ENCODE assay signal across 8 cellular contexts in genomic region chr14:30443368-30444007, GRCh38.
DNase-seq lines count a peak whose midpoint lies in the region; ATAC-seq and TF ChIP-seq lines count a peak whose summit lies in the region.

No MANE protein-coding gene starts in this region.

- H3K36me3 ChIP-seq in GM23248 (ENCODE audit: low read depth) = no peaks in the 10 kb centered on the region

- no peaks in the 10 kb centered on the region for H4K20me1 ChIP-seq in GM23248 (ENCODE audit: insufficient read depth)

- H3K9ac ChIP-seq in GM23248 = no peak overlapping the region

- H3F3A ChIP-seq in GM23248 (ENCODE audit: insufficient read depth) = no peaks in the 10 kb centered on the region

- no peak overlapping the region for H3K4me3 ChIP-seq in GM23248
- H3K4me3 ChIP-seq in dorsolateral prefrontal cortex = no peak overlapping the region
- H3K4me3 ChIP-seq in retinal pigment epithelial cell (ENCODE audit: low read length) = no peak overlapping the region

- H2AFZ ChIP-seq in GM23248 = no peak overlapping the region

- TF ChIP-seq CTCF in dorsolateral prefrontal cortex (IDR thresholded peaks at IDR 0.05 in 54 of 56, conservative IDR thresholded peaks at IDR 0.05 in 2 of 56; ENCODE audit: low read depth in 1 of 56, partially characterized antibody in 56 of 56) = peak; percentile 31 to 79 (median 62)
- TF ChIP-seq CTCF in retinal pigment epithelial cell (conservative IDR thresholded peaks at IDR 0.05; ENCODE audit: low read depth, low read length) = peak; percentile 73

- ATAC-seq in GM18861 (IDR thresholded peaks at IDR 0.05; ENCODE audit: unreplicated experiment) (no peak), HG02642 (IDR thresholded peaks at IDR 0.05; ENCODE audit: poor library complexity, unreplicated experiment) (no peak)

- DNase-seq in ACHN (peak; percentile 37), GM23248 (peak; percentile 64), NCI-H446 treated with DMSO at 0.1 percent for 48 hours (lab: John Stamatoyannopoulos, UW) (peak; percentile 60), dorsolateral prefrontal cortex (no peak), retinal pigment epithelial cell (ENCODE audit: low read depth) (no peak), C1 segment of cervical spinal cord (lab: John Stamatoyannopoulos, UW) (no peak)

- H3K4me1 ChIP-seq in GM23248 (ENCODE audit: insufficient read depth) = peaks cover 13% of the 10 kb centered on the region

- in situ Hi-C loops in ACHN (cut with HindIII; ENCODE audit: low pct_ligation_motif_present, low pct_unique_long_range_greater_than_20kb, low sequenced_read_pairs) = no loop called here
- in situ Hi-C loops in GM23248 (cut with MboI) = no loop called here

- intact Hi-C loops in dorsolateral prefrontal cortex (cut with DNase I) = loop anchor here (5.0 to 10.0 kb wide), 3 partner anchors 69 to 1689 kb away; no protein-coding TSS in a partner anchor

- H3K27ac ChIP-seq in GM23248 (no peak overlapping the region), dorsolateral prefrontal cortex (no peak overlapping the region)

- no peaks in the 10 kb centered on the region for H3K9me3 ChIP-seq in GM23248 (ENCODE audit: low read depth)

- H3K9me2 ChIP-seq in GM23248 (ENCODE audit: insufficient read depth) = no peaks in the 10 kb centered on the region

- no peak overlapping the region for H3K4me2 ChIP-seq in GM23248 (ENCODE audit: unreplicated experiment)

- 25 to 26% methylated on average over 7 of the region's 7 CpGs for WGBS in GM23248 (ENCODE audit: low coverage in 1 of 2, low lambda C conversion rate in 2 of 2, missing lambda C conversion rate in 2 of 2), 2 experiments

- H3K79me2 ChIP-seq in GM23248 (ENCODE audit: insufficient read depth) = no peaks in the 10 kb centered on the region

- H3K27me3 ChIP-seq in GM23248 (replicated peaks; ENCODE audit: insufficient read depth) (peaks cover 21% of the 10 kb centered on the region), dorsolateral prefrontal cortex (no peaks in the 10 kb centered on the region)

Comparison
In these comparisons a context has a peak if more than half of its experiments do, and no peak if none do; other contexts are left out.
1. DNase-seq: peak in ACHN (single experiment), GM23248 (single experiment) and NCI-H446 treated with DMSO at 0.1 percent for 48 hours (single experiment); none in dorsolateral prefrontal cortex (0 of 10), retinal pigment epithelial cell (single experiment) and C1 segment of cervical spinal cord (0 of 14).